Comparison of ENCODE assay signal across 18 cellular contexts in the genomic region with DNA sequence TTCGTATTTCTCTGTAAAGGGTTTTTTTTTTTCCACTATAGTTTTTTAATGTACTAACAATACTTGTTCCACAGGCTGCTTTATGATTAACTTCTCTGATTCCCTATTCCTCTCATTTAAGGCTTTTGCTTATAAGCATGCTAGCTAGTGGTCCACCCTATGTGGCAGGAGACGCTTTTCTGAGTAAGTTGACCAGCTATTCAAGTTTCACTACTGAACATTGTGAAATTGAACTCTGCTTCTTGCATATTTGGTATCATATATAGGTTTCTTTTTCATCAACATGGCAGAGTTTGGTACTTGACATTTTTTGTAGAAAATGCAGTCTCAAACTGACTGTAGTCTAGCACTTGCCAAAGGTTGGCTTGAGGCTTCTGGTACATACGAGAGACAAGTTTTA.
A peak's percentile ranks its signal among the peaks of the same experiment; 100 is the strongest.
DNase-seq lines count a peak whose midpoint lies in the region; ATAC-seq and TF ChIP-seq lines count a peak whose summit lies in the region.
"Had no signal": no experiment of that assay in that cellular context is flagged by ENCODE, and none has a peak within 500 bp of the region (broad histone marks: within the 10 kb centered on the region; RNA-seq: fewer than 3 reads in every experiment).

No MANE protein-coding gene starts in this region.

- peaks cover 4 to 17% of the 10 kb centered on the region in 2 donors for H3K4me1 Mint-ChIP-seq in stimulated activated naive B cell treated with anti-CD40 and anti-IgM and Interleukin-4, amounts not matched to agents 10 μg/mL and 1 μg/mL and 100 μg/mL, for 72 hours
- H3K4me1 Mint-ChIP-seq: natural killer cell had no signal

- H3K4me1 ChIP-seq in mucosa of descending colon (ENCODE audit: low read depth): no peaks in the 10 kb centered on the region
- H3K4me1 ChIP-seq: ascending aorta, gastrocnemius medialis, right atrium auricular region had no signal

- intact Hi-C loops in mucosa of descending colon (cut with DNase I, micrococcal nuclease): no loop called here

- DNase-seq in stimulated activated naive B cell treated with anti-CD40 and anti-IgM and Interleukin-4, amounts not matched to agents 10 μg/mL and 1 μg/mL and 100 μg/mL, for 72 hours: no peak
- DNase-seq in mucosa of descending colon: no peak
- DNase-seq in Ammon's horn (ENCODE audit: low spot score): no peak
- no peak for DNase-seq in cortex of kidney (lab: John Stamatoyannopoulos, UW)
- DNase-seq in COR-L47 (lab: John Stamatoyannopoulos, UW): no peak
- DNase-seq: activated T-cell treated with anti-CD3 and anti-CD28 coated beads, Interleukin-2, amount 50 U/mL, for 24 hours; Caco-2; effector CD4-positive, alpha-beta T cell; gastrocnemius medialis; natural killer cell; NCI-H1436 treated with DMSO at 0.1 percent for 48 hours; NCI-H774 had no signal

- peaks cover 3% of the 10 kb centered on the region for H3K9me3 ChIP-seq in mucosa of descending colon
- H3K9me3 ChIP-seq: Caco-2, gastrocnemius medialis, right atrium auricular region had no signal

- peaks cover 7 to 8% of the 10 kb centered on the region in 2 donors for H3K36me3 Mint-ChIP-seq in stimulated activated naive B cell treated with anti-CD40 and anti-IgM and Interleukin-4, amounts not matched to agents 10 μg/mL and 1 μg/mL and 100 μg/mL, for 72 hours
- H3K36me3 Mint-ChIP-seq: natural killer cell had no signal

- peaks cover 0 to 2% of the 10 kb centered on the region in 2 donors for H3K9me3 Mint-ChIP-seq in stimulated activated naive B cell treated with anti-CD40 and anti-IgM and Interleukin-4, amounts not matched to agents 10 μg/mL and 1 μg/mL and 100 μg/mL, for 72 hours

- TF ChIP-seq CTCF in mucosa of descending colon (IDR thresholded peaks at IDR 0.05): no peak

- H3K4me3 ChIP-seq in mucosa of descending colon: no peak overlapping the region
- H3K4me3 ChIP-seq: ascending aorta, gastrocnemius medialis, right atrium auricular region had no signal

- H3K36me3 ChIP-seq in mucosa of descending colon (ENCODE audit: low read depth): no peaks in the 10 kb centered on the region
- H3K36me3 ChIP-seq: gastrocnemius medialis, right atrium auricular region had no signal

- no peaks in the 10 kb centered on the region for H3K27me3 Mint-ChIP-seq in stimulated activated naive B cell treated with anti-CD40 and anti-IgM and Interleukin-4, amounts not matched to agents 10 μg/mL and 1 μg/mL and 100 μg/mL, for 72 hours
- H3K27me3 Mint-ChIP-seq: activated T-cell treated with anti-CD3 and anti-CD28 coated beads, Interleukin-2, amount 50 U/mL, for 24 hours had no signal

- ATAC-seq in GM18909 (IDR thresholded peaks at IDR 0.05; ENCODE audit: poor library complexity, unreplicated experiment) (peak; percentile 89), GM21723 (IDR thresholded peaks at IDR 0.05; ENCODE audit: unreplicated experiment) (peak; percentile 82), HG03135 (IDR thresholded peaks at IDR 0.05; ENCODE audit: unreplicated experiment) (peak; percentile 86), mucosa of descending colon (no peak)
- ATAC-seq in stimulated activated naive B cell treated with anti-CD40 and anti-IgM and Interleukin-4, amounts not matched to agents 10 μg/mL and 1 μg/mL and 100 μg/mL, for 72 hours (replicated peaks): peak; percentile 39 to 45
- ATAC-seq: gastrocnemius medialis, natural killer cell, WTC11 had no signal

- H3K4me3 Mint-ChIP-seq in stimulated activated naive B cell treated with anti-CD40 and anti-IgM and Interleukin-4, amounts not matched to agents 10 μg/mL and 1 μg/mL and 100 μg/mL, for 72 hours: no peak overlapping the region
- H3K4me3 Mint-ChIP-seq: activated T-cell treated with anti-CD3 and anti-CD28 coated beads, Interleukin-2, amount 50 U/mL, for 24 hours; natural killer cell; WTC11 had no signal

- H3K27ac Mint-ChIP-seq in stimulated activated naive B cell treated with anti-CD40 and anti-IgM and Interleukin-4, amounts not matched to agents 10 μg/mL and 1 μg/mL and 100 μg/mL, for 72 hours: no peak overlapping the region
- H3K27ac Mint-ChIP-seq: activated T-cell treated with anti-CD3 and anti-CD28 coated beads, Interleukin-2, amount 50 U/mL, for 24 hours; natural killer cell; WTC11 had no signal
